Comparison of ENCODE assay signal across 28 cellular contexts in genomic region chr5:62007457-62007856, GRCh38.
"Had no signal": no experiment of that assay in that cellular context is flagged by ENCODE, and none has a peak within 500 bp of the region (broad histone marks: within the 10 kb centered on the region; RNA-seq: fewer than 3 reads in every experiment).

No MANE protein-coding gene starts in this region.

- ATAC-seq: activated CD4-positive, CD25-positive, alpha-beta regulatory T cell treated with anti-CD3 and anti-CD28 coated beads, Interleukin-2, amount 50 U/mL, for 24 hours; activated CD8-positive, alpha-beta T cell treated with anti-CD3 and anti-CD28 coated beads, Interleukin-2, amount 10 ng/mL, durations not matched to agents 7 days and 5 days; activated naive CD4-positive, alpha-beta T cell treated with anti-CD3 and anti-CD28 coated beads, Interleukin-2, amount 50 U/mL, for 72 hours; activated naive CD8-positive, alpha-beta T cell treated with anti-CD3 and anti-CD28 coated beads, Interleukin-2, amount 50 U/mL, for 24 hours; activated T-cell treated with anti-CD3 and anti-CD28 coated beads, Interleukin-2, amount 50 U/mL, for 4 hours; body of pancreas had no signal

- H3K4me3 ChIP-seq: ascending aorta, body of pancreas, coronary artery, PC-9, SK-N-MC had no signal

- H2AFZ ChIP-seq: PC-9 had no signal

- H3K9me3 ChIP-seq: ascending aorta, body of pancreas had no signal

- H3K4me1 ChIP-seq: ascending aorta, body of pancreas had no signal

- H3K36me3 ChIP-seq: ascending aorta, WERI-Rb-1 had no signal

- H3K27me3 ChIP-seq: ascending aorta, body of pancreas had no signal

- H3K4me2 ChIP-seq: PC-9 had no signal

- H3K27ac ChIP-seq: ascending aorta, body of pancreas, coronary artery, PC-9, SK-N-MC, WERI-Rb-1 had no signal

- DNase-seq: activated CD4-positive, alpha-beta T cell treated with anti-CD3 and anti-CD28 coated beads for 4 hours; activated CD4-positive, alpha-beta T cell treated with anti-CD3 and anti-CD28 coated beads, Interleukin-2, amount 50 U/mL, for 4 hours; activated CD8-positive, alpha-beta T cell treated with anti-CD3 and anti-CD28 coated beads, Interleukin-2, amount 10 ng/mL, durations not matched to agents 7 days and 5 days; activated effector memory CD4-positive, alpha-beta T cell treated with anti-CD3 and anti-CD28 coated beads, Interleukin-2, amount 50 U/mL, for 16 hours; activated naive CD4-positive, alpha-beta T cell treated with Interleukin-2 at 50 U/mL for 16 hours; activated naive CD8-positive, alpha-beta T cell treated with anti-CD3 and anti-CD28 coated beads, Interleukin-2, amount 50 U/mL, for 24 hours; activated T-cell treated with anti-CD3 and anti-CD28 coated beads, Interleukin-2, amount 50 U/mL, for 4 hours; amniotic stem cell; body of pancreas; central memory CD4-positive, alpha-beta T cell; IMR-90; Kasumi-1; KBM-7; NCI-H1105 treated with DMSO at 0.1 percent for 48 hours; NCI-H1436 treated with DMSO at 0.1 percent for 48 hours; NCI-H187 treated with DMSO at 0.1 percent for 48 hours; NCI-H2171; NCI-H2227 treated with DMSO at 0.1 percent for 48 hours; NCI-H526; NCI-H82; PC-9; SHP77 treated with DMSO at 0.1 percent for 48 hours; WERI-Rb-1 had no signal
